Comparison of ENCODE assay signal across 15 cellular contexts in genomic region chr4:71126719-71127118, GRCh38.
A peak's percentile ranks its signal among the peaks of the same experiment; 100 is the strongest.
DNase-seq lines count a peak whose midpoint lies in the region; ATAC-seq and TF ChIP-seq lines count a peak whose summit lies in the region.
"Had no signal": no experiment of that assay in that cellular context is flagged by ENCODE, and none has a peak within 500 bp of the region (broad histone marks: within the 10 kb centered on the region; RNA-seq: fewer than 3 reads in every experiment).

No MANE protein-coding gene starts in this region.

- ATAC-seq in HG02884 (IDR thresholded peaks at IDR 0.05; ENCODE audit: unreplicated experiment) (no peak), HG03135 (IDR thresholded peaks at IDR 0.05; ENCODE audit: unreplicated experiment) (no peak)
- ATAC-seq: activated T-cell treated with anti-CD3 and anti-CD28 coated beads, Interleukin-2, amount 50 U/mL, for 72 hours; natural killer cell had no signal

- WGBS in mesenchymal stem cell = 79% methylated on average over 1 of the region's 1 CpG

- H4K8ac ChIP-seq in mesenchymal stem cell (ENCODE audit: low read length) = no peak overlapping the region

- no peak overlapping the region for H2AFZ ChIP-seq in mesenchymal stem cell (ENCODE audit: low read depth, low read length)

- H2AK5ac ChIP-seq in mesenchymal stem cell (ENCODE audit: low read length, severe bottlenecking) = no peak overlapping the region

- no peak overlapping the region for H3K14ac ChIP-seq in mesenchymal stem cell (ENCODE audit: low read length in 2 of 2)

- no peak overlapping the region for H2BK120ac ChIP-seq in mesenchymal stem cell (ENCODE audit: low read depth, low read length)

- H2BK5ac ChIP-seq in mesenchymal stem cell (ENCODE audit: low read depth, low read length, poor library complexity, severe bottlenecking) = no peak overlapping the region

- no peak for TF ChIP-seq CTCF in astrocyte of the spinal cord (IDR thresholded peaks at IDR 0.05; ENCODE audit: low read depth, low read length)

- no peaks in the 10 kb centered on the region for H3K27me3 ChIP-seq in mesenchymal stem cell (ENCODE audit: control insufficient read depth in 1 of 2, insufficient read depth in 1 of 2, low read length in 2 of 2)
- H3K27me3 ChIP-seq in HAP-1 (ENCODE audit: low read depth) = no peaks in the 10 kb centered on the region
- H3K27me3 ChIP-seq: cardiac muscle cell had no signal

- no peaks in the 10 kb centered on the region for H3K4me1 ChIP-seq in mesenchymal stem cell (ENCODE audit: control insufficient read depth, insufficient read depth, low read depth, low read length)
- H3K4me1 ChIP-seq in HAP-1 = no peaks in the 10 kb centered on the region

- H2BK15ac ChIP-seq in mesenchymal stem cell (ENCODE audit: low read depth, poor library complexity, severe bottlenecking) = no peak overlapping the region

- no peak overlapping the region for H3K4me2 ChIP-seq in mesenchymal stem cell (ENCODE audit: low read length, poor library complexity, severe bottlenecking)

- H4K91ac ChIP-seq in mesenchymal stem cell (ENCODE audit: low read length) = no peak overlapping the region

- peak overlapping the region; percentile 39 for H3K9ac ChIP-seq in mesenchymal stem cell (ENCODE audit: low read length)

- H3K27ac ChIP-seq in mesenchymal stem cell (ENCODE audit: low read length, poor library complexity, severe bottlenecking) = no peak overlapping the region
- H3K27ac ChIP-seq: cardiac muscle cell had no signal

- no peak overlapping the region for H3K23ac ChIP-seq in mesenchymal stem cell (ENCODE audit: low read length in 2 of 2)

- H3K36me3 ChIP-seq in mesenchymal stem cell (ENCODE audit: control insufficient read depth in 1 of 2, insufficient read depth in 2 of 2, low read depth in 1 of 2, low read length in 2 of 2) (no peaks in the 10 kb centered on the region), HAP-1 (replicated peaks) (no peaks in the 10 kb centered on the region)
- H3K36me3 ChIP-seq: cardiac muscle cell had no signal

- no peaks in the 10 kb centered on the region for H3K79me1 ChIP-seq in mesenchymal stem cell (replicated peaks; ENCODE audit: low read length, poor library complexity, severe bottlenecking)

- H3K4ac ChIP-seq in mesenchymal stem cell (ENCODE audit: low read depth in 1 of 2, low read length in 2 of 2) = no peak overlapping the region

- H3K4me3 ChIP-seq in astrocyte of the spinal cord (ENCODE audit: low read depth, low read length) (no peak overlapping the region), mesenchymal stem cell (ENCODE audit: insufficient read depth in 1 of 2, low read depth in 1 of 2, low read length in 2 of 2) (no peak overlapping the region), HAP-1 (no peak overlapping the region)
- H3K4me3 ChIP-seq: cardiac muscle cell had no signal

- no peaks in the 10 kb centered on the region for H3K9me3 ChIP-seq in mesenchymal stem cell (ENCODE audit: control insufficient read depth, low read length)
- H3K9me3 ChIP-seq in HAP-1 = no peaks in the 10 kb centered on the region

- no peak overlapping the region for H3K18ac ChIP-seq in mesenchymal stem cell (ENCODE audit: low read depth in 1 of 2, low read length in 2 of 2)

- DNase-seq in AG20443 (ENCODE audit: low spot score) (peak; percentile 56), HT1080 (ENCODE audit: low read depth) (peak; percentile 90), astrocyte of the spinal cord (ENCODE audit: low read depth, low spot score) (peak; percentile 96), mesenchymal stem cell (peak; percentile 73), globus pallidus (ENCODE audit: low spot score) (no peak), HAP-1 (ENCODE audit: low spot score in 2 of 2) (no peak)
- DNase-seq: activated CD4-positive, alpha-beta T cell treated with anti-CD3 and anti-CD28 coated beads for 1 hour; activated T-cell treated with anti-CD3 and anti-CD28 coated beads, Interleukin-2, amount 50 U/mL, for 72 hours; natural killer cell; NCI-H1105; NCI-H524; stimulated activated CD4-positive, alpha-beta T cell treated with anti-CD3 and anti-CD28 coated beads, Interleukin-12 subunit alpha, Interleukin-12 subunit beta, amount 100 ng/mL, for 4 hours had no signal

- in situ Hi-C loops in astrocyte of the spinal cord (cut with HindIII; ENCODE audit: low sequenced_read_pairs) (no loop called here), HAP-1 (cut with MboI; ENCODE audit: low sequenced_read_pairs) (no loop called here)

- no peak overlapping the region for H2BK12ac ChIP-seq in mesenchymal stem cell (ENCODE audit: low read length in 2 of 2)

Comparison
In these comparisons a context has a peak if more than half of its experiments do, and no peak if none do; other contexts are left out.
1. DNase-seq: peak in AG20443 (single experiment), HT1080 (single experiment), astrocyte of the spinal cord (single experiment) and mesenchymal stem cell (single experiment); none in globus pallidus (single experiment) and HAP-1 (0 of 2).